8 cellular contexts compared by ENCODE assay signal in genomic region chr1:234372011-234372757, GRCh38. TPM values are rescaled to one million over a fixed set of nuclear protein-coding genes. Genes with fewer than 3 reads are reported as not detected.
DNase-seq lines count a peak whose midpoint lies in the region; ATAC-seq, FAIRE-seq and TF ChIP-seq lines count a peak whose summit lies in the region.

No MANE protein-coding gene starts in this region.

- H3K27me3 Mint-ChIP-seq in activated naive CD4-positive, alpha-beta T cell treated with anti-CD3 and anti-CD28 coated beads for 36 hours (ENCODE audit: low read depth), result no peaks in the 10 kb centered on the region
- peaks cover 2% of the 10 kb centered on the region for H3K27me3 Mint-ChIP-seq in activated T-helper 1 cell treated with anti-CD3 and anti-CD28 coated beads, Interleukin-12 subunit alpha, Interleukin-12 subunit beta, Interleukin-2, Interleukin-4 antibody, amounts not matched to agents 30 ng/mL and 10 ng/mL and 1 ng/mL, durations not matched to agents 14 hours and 24 hours and 36 hours (ENCODE audit: insufficient read depth)

- no peak for FAIRE-seq in GM19239 (lab: Jason Lieb, UNC)

- TF ChIP-seq EP300 in transverse colon (IDR thresholded peaks at IDR 0.05; ENCODE audit: low read depth), result no peak

- H3K4me3 Mint-ChIP-seq in activated naive CD4-positive, alpha-beta T cell treated with anti-CD3 and anti-CD28 coated beads for 36 hours, result peak overlapping the region; percentile 96
- H3K4me3 Mint-ChIP-seq in activated T-helper 1 cell treated with anti-CD3 and anti-CD28 coated beads, Interleukin-12 subunit alpha, Interleukin-12 subunit beta, Interleukin-2, Interleukin-4 antibody, amounts not matched to agents 30 ng/mL and 10 ng/mL and 1 ng/mL, durations not matched to agents 14 hours and 24 hours and 36 hours, result peak overlapping the region; percentile 97

- peak overlapping the region; percentile 98 for H3K27ac Mint-ChIP-seq in activated naive CD4-positive, alpha-beta T cell treated with anti-CD3 and anti-CD28 coated beads for 36 hours
- H3K27ac Mint-ChIP-seq in activated T-helper 1 cell treated with anti-CD3 and anti-CD28 coated beads, Interleukin-12 subunit alpha, Interleukin-12 subunit beta, Interleukin-2, Interleukin-4 antibody, amounts not matched to agents 30 ng/mL and 10 ng/mL and 1 ng/mL, durations not matched to agents 14 hours and 24 hours and 36 hours, result peak overlapping the region; percentile 96

- H3K36me3 ChIP-seq in transverse colon, result peaks cover 0 to 2% (median 0%) of the 10 kb centered on the region in 4 donors

- H3K4me3 ChIP-seq in transverse colon, result peak overlapping the region in 3 of 4 donors; percentile 70 to 80 (median 73)

- CTCF ChIA-PET in activated naive CD4-positive, alpha-beta T cell treated with anti-CD3 and anti-CD28 coated beads for 36 hours (lab: Charles Lee), result interaction anchor here (1.7 kb wide), 1 partner anchor 14 kb away, joined by 6 read pairs; no protein-coding TSS in a partner anchor

- DNase-seq in activated naive CD4-positive, alpha-beta T cell treated with anti-CD3 and anti-CD28 coated beads for 36 hours, result no peak
- no peak for DNase-seq in activated naive CD4-positive, alpha-beta T cell (lab: John Stamatoyannopoulos, UW)
- DNase-seq in activated T-helper 1 cell treated with anti-CD3 and anti-CD28 coated beads, Interleukin-12 subunit alpha, Interleukin-12 subunit beta, Interleukin-2, Interleukin-4 antibody, amounts not matched to agents 30 ng/mL and 10 ng/mL and 1 ng/mL, durations not matched to agents 14 hours and 24 hours and 36 hours (ENCODE audit: low spot score), result no peak
- DNase-seq in left colon (no peak), transverse colon (no peak), GM19239 (ENCODE audit: insufficient read length, low spot score) (no peak), DMS153 (lab: John Stamatoyannopoulos, UW) (no peak)
- DNase-seq in stimulated activated CD4-positive, alpha-beta T cell treated with anti-CD3 and anti-CD28 coated beads, Interleukin-2, amount 100 ng/mL, for 48 hours, result no peak

- H3K9me3 Mint-ChIP-seq in activated naive CD4-positive, alpha-beta T cell treated with anti-CD3 and anti-CD28 coated beads for 36 hours, result no peaks in the 10 kb centered on the region
- no peaks in the 10 kb centered on the region for H3K9me3 Mint-ChIP-seq in activated T-helper 1 cell treated with anti-CD3 and anti-CD28 coated beads, Interleukin-12 subunit alpha, Interleukin-12 subunit beta, Interleukin-2, Interleukin-4 antibody, amounts not matched to agents 30 ng/mL and 10 ng/mL and 1 ng/mL, durations not matched to agents 14 hours and 24 hours and 36 hours

- H3K27ac ChIP-seq in transverse colon, result peak overlapping the region; percentile 91 to 97 (median 95)

- no peak for TF ChIP-seq CTCF in transverse colon (IDR thresholded peaks at IDR 0.05)

- in situ Hi-C loops in transverse colon (cut with MboI; ENCODE audit: low pct_ligation_motif_present in 1 of 4, low pct_unique_long_range_greater_than_20kb in 1 of 4, low sequenced_read_pairs in 3 of 4), result no loop called here

- ATAC-seq in left colon, result peak; percentile 13

- H3K36me3 Mint-ChIP-seq in activated naive CD4-positive, alpha-beta T cell treated with anti-CD3 and anti-CD28 coated beads for 36 hours (ENCODE audit: low read depth), result peaks cover 24% of the 10 kb centered on the region
- H3K36me3 Mint-ChIP-seq in activated T-helper 1 cell treated with anti-CD3 and anti-CD28 coated beads, Interleukin-12 subunit alpha, Interleukin-12 subunit beta, Interleukin-2, Interleukin-4 antibody, amounts not matched to agents 30 ng/mL and 10 ng/mL and 1 ng/mL, durations not matched to agents 14 hours and 24 hours and 36 hours (ENCODE audit: low read depth), result peaks cover 15% of the 10 kb centered on the region

- H3K9me3 ChIP-seq in transverse colon, result no peaks in the 10 kb centered on the region

- no peak for TF ChIP-seq POLR2A in transverse colon (IDR thresholded peaks at IDR 0.05)

- intact Hi-C loops in activated naive CD4-positive, alpha-beta T cell treated with anti-CD3 and anti-CD28 coated beads for 36 hours (cut with micrococcal nuclease), result loop anchor here (10.0 kb wide), 1 partner anchor 233 kb away; no protein-coding TSS in a partner anchor
- intact Hi-C loops in activated T-helper 1 cell treated with anti-CD3 and anti-CD28 coated beads, Interleukin-12 subunit alpha, Interleukin-12 subunit beta, Interleukin-2, Interleukin-4 antibody, amounts not matched to agents 30 ng/mL and 10 ng/mL and 1 ng/mL, durations not matched to agents 14 hours and 24 hours and 36 hours (cut with micrococcal nuclease), result loop anchor here (2.0 to 10.0 kb wide), 6 partner anchors 29 to 1913 kb away; partner anchors contain the start of genes ERO1B, GPR137B and NTPCR
- intact Hi-C loops in left colon (cut with DNase I, micrococcal nuclease), result no loop called here
- intact Hi-C loops in transverse colon (cut with DNase I; ENCODE audit: low total_unique reads), result no loop called here

- WGBS in transverse colon (ENCODE audit: low coverage in 1 of 2), 2 donors, result 44 to 47% methylated on average over 9 of the region's 9 CpGs

- H3K27me3 ChIP-seq in transverse colon, result no peaks in the 10 kb centered on the region

- H3K4me1 Mint-ChIP-seq in activated naive CD4-positive, alpha-beta T cell treated with anti-CD3 and anti-CD28 coated beads for 36 hours (ENCODE audit: low read depth), result peaks cover 52% of the 10 kb centered on the region
- peaks cover 55% of the 10 kb centered on the region for H3K4me1 Mint-ChIP-seq in activated T-helper 1 cell treated with anti-CD3 and anti-CD28 coated beads, Interleukin-12 subunit alpha, Interleukin-12 subunit beta, Interleukin-2, Interleukin-4 antibody, amounts not matched to agents 30 ng/mL and 10 ng/mL and 1 ng/mL, durations not matched to agents 14 hours and 24 hours and 36 hours (ENCODE audit: low read depth)

- peaks cover 8 to 24% (median 14%) of the 10 kb centered on the region in 4 donors for H3K4me1 ChIP-seq in transverse colon

RNA-seq across cellular contexts. Expression of gene COA6, which starts 1.1 kb away (rescaled TPM):
- 10 to 100 TPM; 45.8 to 50.2 TPM for total RNA-seq in activated naive CD4-positive, alpha-beta T cell treated with anti-CD3 and anti-CD28 coated beads for 36 hours
- 57.2 and 66.9 TPM in 2 replicates for total RNA-seq in activated T-helper 1 cell treated with anti-CD3 and anti-CD28 coated beads, Interleukin-12 subunit alpha, Interleukin-12 subunit beta, Interleukin-2, Interleukin-4 antibody, amounts not matched to agents 30 ng/mL and 10 ng/mL and 1 ng/mL, durations not matched to agents 14 hours and 24 hours and 36 hours
- total RNA-seq in left colon (10 to 100 TPM; 29.7 to 35.6 TPM), transverse colon (10 to 100 TPM in 3 of 4 donors, not detected in 1; 13.7 to 21.6 (median 15.7) TPM)

Comparison
In these comparisons a context has a peak if more than half of its experiments do, and no peak if none do; other contexts are left out.
1. intact Hi-C loops: an anchor here in activated naive CD4-positive, alpha-beta T cell treated with anti-CD3 and anti-CD28 coated beads for 36 hours (10.0 kb wide) and activated T-helper 1 cell treated with anti-CD3 and anti-CD28 coated beads, Interleukin-12 subunit alpha, Interleukin-12 subunit beta, Interleukin-2, Interleukin-4 antibody, amounts not matched to agents 30 ng/mL and 10 ng/mL and 1 ng/mL, durations not matched to agents 14 hours and 24 hours and 36 hours (2.0 to 10.0 kb wide); none called in left colon and transverse colon.